In genomic region chr6:16679050-16679449, GRCh38 we compare ENCODE assay signal across 21 cellular contexts.
"Had no signal": no experiment of that assay in that cellular context is flagged by ENCODE, and none has a peak within 500 bp of the region (broad histone marks: within the 10 kb centered on the region; RNA-seq: fewer than 3 reads in every experiment).

No MANE protein-coding gene starts in this region.

- DNase-seq: Karpas-422, KBM-7, MM.1S, NCI-H1092 treated with DMSO at 0.1 percent for 48 hours, NCI-H1436, NCI-H187, NCI-H2029, NCI-H2081 treated with DMSO at 0.1 percent for 48 hours, NCI-H2171, NCI-H226, NCI-H446, NCI-H510A, NCI-H524 treated with DMSO at 0.1 percent for 48 hours, NCI-H69, NCI-H774, RPMI8226, SHP77, SK-N-SH had no signal

- H3K4me2 ChIP-seq: SK-N-SH had no signal

- H3K27ac ChIP-seq: HL-60 had no signal

- H3K9me3 ChIP-seq: SK-N-SH had no signal

- H3K9ac ChIP-seq: SK-N-SH had no signal

- FAIRE-seq: HTR-8/SVneo, RCC 7860 had no signal
